In genomic region chrX:23662187-23662586, GRCh38 we compare ENCODE assay signal across 9 cellular contexts. TPM values are rescaled to one million over a fixed set of nuclear protein-coding genes. Genes with fewer than 3 reads are reported as not detected.
DNase-seq lines count a peak whose midpoint lies in the region; ATAC-seq and TF ChIP-seq lines count a peak whose summit lies in the region.
"Had no signal": no experiment of that assay in that cellular context is flagged by ENCODE, and none has a peak within 500 bp of the region (broad histone marks: within the 10 kb centered on the region; RNA-seq: fewer than 3 reads in every experiment).

No MANE protein-coding gene starts in this region.

- TF ChIP-seq CTCF in transverse colon (IDR thresholded peaks at IDR 0.05) (no peak), omental fat pad (IDR thresholded peaks at IDR 0.05) (no peak)

- intact Hi-C loops in transverse colon (cut with DNase I; ENCODE audit: low total_unique reads): no loop called here

- H3K4me3 Mint-ChIP-seq in activated naive CD8-positive, alpha-beta T cell treated with anti-CD3 and anti-CD28 coated beads for 36 hours: no peak overlapping the region

- in situ Hi-C loops in transverse colon (cut with MboI; ENCODE audit: low pct_ligation_motif_present in 1 of 4, low pct_unique_long_range_greater_than_20kb in 1 of 4, low sequenced_read_pairs in 3 of 4): no loop called here

- H3K36me3 Mint-ChIP-seq in activated naive CD8-positive, alpha-beta T cell treated with anti-CD3 and anti-CD28 coated beads for 36 hours: no peaks in the 10 kb centered on the region

- TF ChIP-seq POLR2A in transverse colon (IDR thresholded peaks at IDR 0.05): no peak

- DNase-seq in EH (ENCODE audit: low read depth) (peak; percentile 22), transverse colon (no peak), omental fat pad (ENCODE audit: low spot score) (no peak), kidney glomerular epithelial cell (lab: John Stamatoyannopoulos, UW) (no peak), NCI-H446 treated with DMSO at 0.1 percent for 48 hours (lab: John Stamatoyannopoulos, UW) (no peak)
- DNase-seq in activated naive CD8-positive, alpha-beta T cell treated with anti-CD3 and anti-CD28 coated beads for 36 hours: no peak
- DNase-seq: effector CD8-positive, alpha-beta T cell had no signal

- no peaks in the 10 kb centered on the region for H3K27me3 Mint-ChIP-seq in activated naive CD8-positive, alpha-beta T cell treated with anti-CD3 and anti-CD28 coated beads for 36 hours

- no peak overlapping the region for H3K4me3 ChIP-seq in transverse colon

- H3K4me1 ChIP-seq in transverse colon: peaks cover 0 to 5% (median 0%) of the 10 kb centered on the region in 4 donors

- peak overlapping the region; percentile 94 for H3K27ac Mint-ChIP-seq in activated naive CD8-positive, alpha-beta T cell treated with anti-CD3 and anti-CD28 coated beads for 36 hours

- H3K36me3 ChIP-seq in transverse colon: no peaks in the 10 kb centered on the region

- H3K9me3 Mint-ChIP-seq in activated naive CD8-positive, alpha-beta T cell treated with anti-CD3 and anti-CD28 coated beads for 36 hours: no peaks in the 10 kb centered on the region

- no peaks in the 10 kb centered on the region for H3K27me3 ChIP-seq in transverse colon

- no peaks in the 10 kb centered on the region for H3K9me3 ChIP-seq in transverse colon

- H3K4me1 Mint-ChIP-seq in activated naive CD8-positive, alpha-beta T cell treated with anti-CD3 and anti-CD28 coated beads for 36 hours: peaks cover 27% of the 10 kb centered on the region

- 49 to 58% methylated on average over 2 to 3 of the region's 3 CpGs for WGBS in transverse colon (ENCODE audit: low coverage in 1 of 2), 2 donors

- ATAC-seq in GM19328 (IDR thresholded peaks at IDR 0.05; ENCODE audit: unreplicated experiment): peak; percentile 41
- peak; percentile 63 for ATAC-seq in HG03097 (IDR thresholded peaks at IDR 0.05; ENCODE audit: low FRiP score, unreplicated experiment)
- no peak for ATAC-seq in omental fat pad (ENCODE audit: low FRiP score)

- no peak overlapping the region for H3K27ac ChIP-seq in transverse colon

- TF ChIP-seq EP300 in transverse colon (IDR thresholded peaks at IDR 0.05; ENCODE audit: low read depth): no peak

RNA-seq across cellular contexts. Expression of gene PRDX4, which starts 5.1 kb away (rescaled TPM):
- 10 to 100 TPM; 46.6 to 46.9 TPM for total RNA-seq in activated naive CD8-positive, alpha-beta T cell treated with anti-CD3 and anti-CD28 coated beads for 36 hours
- total RNA-seq in transverse colon (10 to 100 TPM; 24.3 to 46.2 (median 34.9) TPM), omental fat pad (100 to 1,000 TPM; 106 to 140 (median 120) TPM)
